12 cellular contexts compared by ENCODE assay signal in genomic region chr9:127495884-127496555, GRCh38. TPM values are rescaled to one million over a fixed set of nuclear protein-coding genes. Genes with fewer than 3 reads are reported as not detected.
DNase-seq lines count a peak whose midpoint lies in the region; ATAC-seq and TF ChIP-seq lines count a peak whose summit lies in the region.
"Had no signal": no experiment of that assay in that cellular context is flagged by ENCODE, and none has a peak within 500 bp of the region (broad histone marks: within the 10 kb centered on the region; RNA-seq: fewer than 3 reads in every experiment).

No MANE protein-coding gene starts in this region.

- H3K9me3 Mint-ChIP-seq in activated CD4-positive, alpha-beta memory T cell treated with anti-CD3 and anti-CD28 coated beads, Interleukin-2, amount 10 ng/mL, durations not matched to agents 7 days and 5 days = no peaks in the 10 kb centered on the region
- no peaks in the 10 kb centered on the region for H3K9me3 Mint-ChIP-seq in activated CD4-positive, alpha-beta memory T cell treated with anti-CD3 and anti-CD28 coated beads for 36 hours
- no peaks in the 10 kb centered on the region for H3K9me3 Mint-ChIP-seq in GM23338

- CTCF ChIA-PET in activated CD4-positive, alpha-beta memory T cell treated with anti-CD3 and anti-CD28 coated beads, Interleukin-2, amount 10 ng/mL, durations not matched to agents 7 days and 5 days (lab: Charles Lee) = interaction anchor here (1.4 kb wide), 1 partner anchor 89 kb away, joined by 3 read pairs; no protein-coding TSS in a partner anchor
- CTCF ChIA-PET in activated CD4-positive, alpha-beta memory T cell treated with anti-CD3 and anti-CD28 coated beads for 36 hours (lab: Charles Lee) = no interaction called here
- CTCF ChIA-PET in RWPE1 (lab: Yijun Ruan, JAX) = interaction anchor here (0.7 to 1.3 kb wide), 4 partner anchors 41 to 291 kb away, joined by 3 to 4 read pairs (median 3); partner anchors contain the start of gene TOR2A

- H3K27me3 ChIP-seq in suprapubic skin (no peaks in the 10 kb centered on the region), GM23338 (ENCODE audit: insufficient read depth) (no peaks in the 10 kb centered on the region)
- H3K27me3 ChIP-seq: MG63 had no signal

- TF ChIP-seq EP300 in suprapubic skin (IDR thresholded peaks at IDR 0.05) = no peak

- no peaks in the 10 kb centered on the region for H3K79me2 ChIP-seq in GM23338 (replicated peaks; ENCODE audit: insufficient read depth)

- TF ChIP-seq CTCF in RWPE1 (conservative IDR thresholded peaks at IDR 0.05; ENCODE audit: low read depth) (no peak; the same call in 1 of the 2 replicates), suprapubic skin (IDR thresholded peaks at IDR 0.05) (no peak), GM23338 (conservative IDR thresholded peaks at IDR 0.05; ENCODE audit: low read depth in 2 of 2) (peak in 1 of 2 experiments; percentile 42; a peak in 2 of 4 replicates)

- H3K4me3 ChIP-seq in suprapubic skin (no peak overlapping the region), GM23338 (no peak overlapping the region)
- H3K4me3 ChIP-seq: MG63 had no signal

- peaks cover 63% of the 10 kb centered on the region for H3K36me3 ChIP-seq in suprapubic skin
- H3K36me3 ChIP-seq in GM23338 (ENCODE audit: insufficient read depth) = no peaks in the 10 kb centered on the region; the same call in 1 of the 2 replicates

- H3K27ac ChIP-seq in RWPE1 = peak overlapping the region; percentile 93
- peak overlapping the region; percentile 78 for H3K27ac ChIP-seq in suprapubic skin
- H3K27ac ChIP-seq in GM23338 (ENCODE audit: low read depth) = no peak overlapping the region

- H3K36me3 Mint-ChIP-seq in activated CD4-positive, alpha-beta memory T cell treated with anti-CD3 and anti-CD28 coated beads, Interleukin-2, amount 10 ng/mL, durations not matched to agents 7 days and 5 days (ENCODE audit: low read depth) = peaks cover 14% of the 10 kb centered on the region
- H3K36me3 Mint-ChIP-seq in activated CD4-positive, alpha-beta memory T cell treated with anti-CD3 and anti-CD28 coated beads for 36 hours = peaks cover 8% of the 10 kb centered on the region
- peaks cover 10% of the 10 kb centered on the region; the same call in 2 of the 3 replicates for H3K36me3 Mint-ChIP-seq in GM23338 (ENCODE audit: low read depth)

- no peak overlapping the region for H2AFZ ChIP-seq in GM23338

- H3K4me1 ChIP-seq in suprapubic skin (peaks cover 12% of the 10 kb centered on the region), GM23338 (ENCODE audit: insufficient read depth) (no peaks in the 10 kb centered on the region)

- DNase-seq in activated CD4-positive, alpha-beta memory T cell treated with anti-CD3 and anti-CD28 coated beads, Interleukin-2, amount 10 ng/mL, durations not matched to agents 7 days and 5 days = no peak
- no peak for DNase-seq in activated CD4-positive, alpha-beta memory T cell treated with anti-CD3 and anti-CD28 coated beads for 36 hours
- no peak for DNase-seq in RWPE1 (ENCODE audit: low spot score)
- DNase-seq in suprapubic skin (ENCODE audit: low spot score in 2 of 2) = no peak
- no peak for DNase-seq in GM23338 (ENCODE audit: low spot score)
- DNase-seq: effector CD8-positive, alpha-beta T cell; NCI-H226; stimulated activated CD4-positive, alpha-beta T cell treated with anti-CD3 and anti-CD28 coated beads, Interleukin-15, amount 100 ng/mL, for 24 hours had no signal

- intact Hi-C loops in activated CD4-positive, alpha-beta memory T cell treated with anti-CD3 and anti-CD28 coated beads for 36 hours (cut with micrococcal nuclease) = no loop called here

- no peaks in the 10 kb centered on the region for H4K20me1 ChIP-seq in GM23338 (replicated peaks; ENCODE audit: insufficient read depth)

- H3K4me3 Mint-ChIP-seq in activated CD4-positive, alpha-beta memory T cell treated with anti-CD3 and anti-CD28 coated beads, Interleukin-2, amount 10 ng/mL, durations not matched to agents 7 days and 5 days = no peak overlapping the region
- H3K4me3 Mint-ChIP-seq in activated CD4-positive, alpha-beta memory T cell treated with anti-CD3 and anti-CD28 coated beads for 36 hours = no peak overlapping the region
- H3K4me3 Mint-ChIP-seq in GM23338 = no peak overlapping the region

- TF ChIP-seq POLR2A in suprapubic skin (IDR thresholded peaks at IDR 0.05) (no peak), GM18505 (IDR thresholded peaks at IDR 0.05; ENCODE audit: borderline replicate concordance, extremely low read depth, insufficient read depth, insufficient read length) (no peak)

- ATAC-seq in esophagus mucosa (peak; percentile 1), GM18505 (IDR thresholded peaks at IDR 0.05; ENCODE audit: unreplicated experiment) (no peak), GM23338 (no peak), HG03097 (IDR thresholded peaks at IDR 0.05; ENCODE audit: low FRiP score, unreplicated experiment) (no peak)

- POLR2A ChIA-PET in activated CD4-positive, alpha-beta memory T cell treated with anti-CD3 and anti-CD28 coated beads, Interleukin-2, amount 10 ng/mL, durations not matched to agents 7 days and 5 days (lab: Charles Lee) = no interaction called here
- POLR2A ChIA-PET in activated CD4-positive, alpha-beta memory T cell treated with anti-CD3 and anti-CD28 coated beads for 36 hours (lab: Charles Lee) = no interaction called here
- POLR2A ChIA-PET in RWPE1 (lab: Yijun Ruan, JAX; ENCODE audit: low non-redundant PET) = no interaction called here

- H3F3A ChIP-seq in GM23338 (replicated peaks; ENCODE audit: low read depth) = no peaks in the 10 kb centered on the region

- no peaks in the 10 kb centered on the region for H3K27me3 Mint-ChIP-seq in activated CD4-positive, alpha-beta memory T cell treated with anti-CD3 and anti-CD28 coated beads, Interleukin-2, amount 10 ng/mL, durations not matched to agents 7 days and 5 days
- H3K27me3 Mint-ChIP-seq in activated CD4-positive, alpha-beta memory T cell treated with anti-CD3 and anti-CD28 coated beads for 36 hours = no peaks in the 10 kb centered on the region
- peaks cover 10% of the 10 kb centered on the region for H3K27me3 Mint-ChIP-seq in GM23338 (ENCODE audit: insufficient read depth, low read depth, poor library complexity)

- no peaks in the 10 kb centered on the region for H3K9me2 ChIP-seq in GM23338 (ENCODE audit: insufficient read depth)

- peaks cover 10% of the 10 kb centered on the region for H3K4me1 Mint-ChIP-seq in activated CD4-positive, alpha-beta memory T cell treated with anti-CD3 and anti-CD28 coated beads, Interleukin-2, amount 10 ng/mL, durations not matched to agents 7 days and 5 days
- H3K4me1 Mint-ChIP-seq in activated CD4-positive, alpha-beta memory T cell treated with anti-CD3 and anti-CD28 coated beads for 36 hours (ENCODE audit: low read depth) = no peaks in the 10 kb centered on the region
- H3K4me1 Mint-ChIP-seq in GM23338 = peaks cover 4% of the 10 kb centered on the region

- peak overlapping the region; percentile 36 for H3K27ac Mint-ChIP-seq in activated CD4-positive, alpha-beta memory T cell treated with anti-CD3 and anti-CD28 coated beads, Interleukin-2, amount 10 ng/mL, durations not matched to agents 7 days and 5 days
- no peak overlapping the region for H3K27ac Mint-ChIP-seq in activated CD4-positive, alpha-beta memory T cell treated with anti-CD3 and anti-CD28 coated beads for 36 hours
- no peak overlapping the region for H3K27ac Mint-ChIP-seq in GM23338

- 75% methylated on average over 14 of the region's 14 CpGs for WGBS in suprapubic skin

- H3K4me2 ChIP-seq in GM23338 = no peak overlapping the region

- H3K9me3 ChIP-seq in suprapubic skin = no peaks in the 10 kb centered on the region
- H3K9me3 ChIP-seq: MG63 had no signal

TF ChIP-seq in GM23338, 12 proteins besides CTCF, POLR2A, EP300 and RAD21 (continues in another document):
- TF ChIP-seq ETS1 (IDR thresholded peaks at IDR 0.05) = no peak

RNA-seq across cellular contexts. Expression of gene LRSAM1, which starts 44.7 kb away (rescaled TPM):
- total RNA-seq in activated CD4-positive, alpha-beta memory T cell treated with anti-CD3 and anti-CD28 coated beads, Interleukin-2, amount 10 ng/mL, durations not matched to agents 7 days and 5 days = 10 to 100 TPM; 25.4 to 26.9 TPM
- total RNA-seq in activated CD4-positive, alpha-beta memory T cell treated with anti-CD3 and anti-CD28 coated beads for 36 hours = 10 to 100 TPM; 19.7 to 20.9 TPM
- total RNA-seq in esophagus mucosa (13.5 TPM), suprapubic skin (10 to 100 TPM; 31.2 to 84.7 (median 37.2) TPM)
- 16.9 and 21.9 TPM in 2 replicates for total RNA-seq in GM23338 (2014; rRNA removed; shearing (Covaris generic))
- polyA plus RNA-seq in GM23338 (2016; fragmentation: Nextera tagmentation; extraction: Ambion mirVana) = 12.8 and 16.1 TPM in 2 replicates

RNA-seq across cellular contexts. Expression of gene RPL12, which starts 44.8 kb away (rescaled TPM):
- 1,000 to 10,000 TPM; 1,379 to 1,395 TPM for total RNA-seq in activated CD4-positive, alpha-beta memory T cell treated with anti-CD3 and anti-CD28 coated beads, Interleukin-2, amount 10 ng/mL, durations not matched to agents 7 days and 5 days
- 1,000 to 10,000 TPM; 2,267 to 2,331 TPM for total RNA-seq in activated CD4-positive, alpha-beta memory T cell treated with anti-CD3 and anti-CD28 coated beads for 36 hours
- total RNA-seq in esophagus mucosa (1,546 TPM), suprapubic skin (1,000 to 10,000 TPM; 2,291 to 3,774 (median 2,862) TPM)
- 1,947 and 2,596 TPM in 2 replicates for total RNA-seq in GM23338 (2014; rRNA removed; shearing (Covaris generic))
- polyA plus RNA-seq in GM23338 (2016; fragmentation: Nextera tagmentation; extraction: Ambion mirVana) = 2,121 and 2,369 TPM in 2 replicates
